In the genomic region with DNA sequence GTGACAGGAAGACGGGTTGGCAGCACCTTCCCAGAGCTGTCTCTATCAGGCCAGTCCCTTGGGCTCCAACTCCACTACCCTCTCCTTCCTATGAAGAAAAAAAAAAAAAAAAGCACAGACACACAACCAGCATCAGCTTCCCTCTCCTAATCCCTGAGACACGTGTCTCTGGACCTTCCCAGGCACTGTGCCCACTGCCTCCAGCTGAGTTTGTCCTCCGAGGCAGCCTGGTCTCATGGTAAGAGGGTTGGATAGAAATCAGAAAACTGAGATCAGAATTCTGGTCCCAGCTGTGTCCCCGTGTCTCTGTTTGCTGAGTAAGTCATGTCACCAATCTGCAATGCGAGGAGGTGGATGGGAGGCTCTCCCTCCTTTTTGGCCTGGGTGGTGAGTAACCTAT, we compare ENCODE assay signal across 26 cellular contexts.
DNase-seq lines count a peak whose midpoint lies in the region; ATAC-seq and TF ChIP-seq lines count a peak whose summit lies in the region.
"Had no signal": no experiment of that assay in that cellular context is flagged by ENCODE, and none has a peak within 500 bp of the region (broad histone marks: within the 10 kb centered on the region; RNA-seq: fewer than 3 reads in every experiment).

No MANE protein-coding gene starts in this region.

- H3K36me3 ChIP-seq in gastroesophageal sphincter: no peaks in the 10 kb centered on the region
- H3K36me3 ChIP-seq: gastrocnemius medialis, HAP-1, ovary, uterus had no signal

- peaks cover 81% of the 10 kb centered on the region for H3K27me3 ChIP-seq in gastroesophageal sphincter
- H3K27me3 ChIP-seq: ovary, uterus had no signal

- no peak for TF ChIP-seq POLR2A in gastroesophageal sphincter (IDR thresholded peaks at IDR 0.05)

- ATAC-seq in GM19463 (IDR thresholded peaks at IDR 0.05; ENCODE audit: unreplicated experiment): no peak
- no peak for ATAC-seq in gastroesophageal sphincter
- no peak for ATAC-seq in GM21576 (IDR thresholded peaks at IDR 0.05; ENCODE audit: unreplicated experiment)
- ATAC-seq: activated CD8-positive, alpha-beta T cell treated with anti-CD3 and anti-CD28 coated beads, Interleukin-2, amount 10 ng/mL, durations not matched to agents 7 days and 5 days; activated T-helper 17 cell treated with anti-CD3 and anti-CD28 coated beads, Interleukin-2, amount 50 U/mL, for 72 hours; gastrocnemius medialis had no signal

- WGBS in gastroesophageal sphincter (ENCODE audit: low coverage in 1 of 2), 2 donors: 33 to 34% methylated on average over 2 to 3 of the region's 5 CpGs

- TF ChIP-seq CTCF in gastroesophageal sphincter (IDR thresholded peaks at IDR 0.05): no peak

- TF ChIP-seq EP300 in gastroesophageal sphincter (IDR thresholded peaks at IDR 0.05): no peak

- DNase-seq in DMS79 treated with DMSO at 0.1 percent for 48 hours (lab: John Stamatoyannopoulos, UW) (peak; percentile 41), DMS79 (lab: John Stamatoyannopoulos, UW) (no peak), RPMI7951 (ENCODE audit: low read depth) (peak; percentile 15), medulla oblongata (ENCODE audit: extremely low spot score) (peak; percentile 59), substantia nigra (lab: John Stamatoyannopoulos, UW) (peak in 25 of 49 donors; percentile 4 to 66 (median 37))
- DNase-seq: 8988T; activated CD4-positive, alpha-beta T cell treated with anti-CD3 and anti-CD28 coated beads for 4 hours; activated CD8-positive, alpha-beta T cell treated with anti-CD3 and anti-CD28 coated beads, Interleukin-2, amount 10 ng/mL, durations not matched to agents 7 days and 5 days; activated naive CD4-positive, alpha-beta T cell treated with anti-CD3 and anti-CD28 coated beads, Interleukin-2, amount 50 U/mL, for 16 hours; amniotic stem cell; Caco-2; DND-41; gastrocnemius medialis; NCI-H1436; NK-92 treated with Interleukin-12 subunit alpha and Interleukin-12 subunit beta, amount 100 ng/mL, for 24 hours; ovary; SIG-M5; stimulated activated CD8-positive, alpha-beta memory T cell treated with anti-CD3 and anti-CD28 coated beads, Interleukin-4, amount 100 ng/mL, for 48 hours; T1000; uterus had no signal

- no peak overlapping the region for H3K4me3 ChIP-seq in gastroesophageal sphincter
- H3K4me3 ChIP-seq: gastrocnemius medialis, HAP-1, ovary, uterus had no signal

- no peaks in the 10 kb centered on the region for H3K9me3 ChIP-seq in gastroesophageal sphincter
- H3K9me3 ChIP-seq: Caco-2, gastrocnemius medialis, HAP-1, ovary, uterus had no signal

- H3K4me1 ChIP-seq in gastroesophageal sphincter: no peaks in the 10 kb centered on the region
- H3K4me1 ChIP-seq: Caco-2, gastrocnemius medialis, HAP-1, uterus had no signal

- H3K27ac ChIP-seq in substantia nigra (ENCODE audit: low read depth, low read length, poor library complexity, severe bottlenecking) (no peak overlapping the region), gastroesophageal sphincter (no peak overlapping the region)
- H3K27ac ChIP-seq: gastrocnemius medialis, ovary, uterus, VCaP had no signal
